28 cellular contexts compared by ENCODE assay signal in genomic region chr1:116748272-116748671, GRCh38. TPM values are rescaled to one million over a fixed set of nuclear protein-coding genes. Genes with fewer than 3 reads are reported as not detected.
DNase-seq lines count a peak whose midpoint lies in the region; ATAC-seq, FAIRE-seq and TF ChIP-seq lines count a peak whose summit lies in the region.
"Had no signal": no experiment of that assay in that cellular context is flagged by ENCODE, and none has a peak within 500 bp of the region (broad histone marks: within the 10 kb centered on the region; RNA-seq: fewer than 3 reads in every experiment).

No MANE protein-coding gene starts in this region.

- DNase-seq in activated CD8-positive, alpha-beta memory T cell treated with anti-CD3 and anti-CD28 coated beads for 24 hours, result peak; percentile 47
- no peak for DNase-seq in activated CD8-positive, alpha-beta memory T cell treated with anti-CD3 and anti-CD28 coated beads, Interleukin-2, amount 10 ng/mL, durations not matched to agents 7 days and 5 days
- DNase-seq in GM12892 (ENCODE audit: insufficient read length) (no peak), SKM-1 (lab: John Stamatoyannopoulos, UW; ENCODE audit: unreplicated experiment) (peak; percentile 54), mesenteric fat pad (ENCODE audit: low spot score) (peak; percentile 11), frontal cortex (ENCODE audit: low spot score in 2 of 2) (no peak), GOT3 (lab: John Stamatoyannopoulos, UW) (no peak)
- DNase-seq: Caco-2; CD8-positive, alpha-beta T cell; EL; GDM1; GM23248; H9; KBM-7; MG63; NCI-H1417; NCI-H1694; NCI-H2029 treated with DMSO at 0.1 percent for 48 hours; NCI-H446 treated with DMSO at 0.1 percent for 48 hours; NCI-H526 treated with DMSO at 0.1 percent for 48 hours; Right ventricle myocardium superior; RPMI8226 had no signal

- ATAC-seq in activated CD8-positive, alpha-beta memory T cell treated with anti-CD3 and anti-CD28 coated beads, Interleukin-2, amount 10 ng/mL, durations not matched to agents 7 days and 5 days, result no peak
- ATAC-seq in GM18520 (IDR thresholded peaks at IDR 0.05; ENCODE audit: unreplicated experiment), result no peak
- ATAC-seq: CD8-positive, alpha-beta T cell; HepG2 had no signal

- H3K27ac Mint-ChIP-seq in activated CD8-positive, alpha-beta memory T cell treated with anti-CD3 and anti-CD28 coated beads, Interleukin-2, amount 10 ng/mL, durations not matched to agents 7 days and 5 days, result no peak overlapping the region
- H3K27ac Mint-ChIP-seq: B cell; CD8-positive, alpha-beta T cell; H9 had no signal

- no peak for TF ChIP-seq POLR2A in GM12892 (IDR thresholded peaks at IDR 0.05; ENCODE audit: low read depth, low read length)

- peaks cover 27% of the 10 kb centered on the region for H3K4me1 Mint-ChIP-seq in activated CD8-positive, alpha-beta memory T cell treated with anti-CD3 and anti-CD28 coated beads, Interleukin-2, amount 10 ng/mL, durations not matched to agents 7 days and 5 days
- H3K4me1 Mint-ChIP-seq: B cell, H9 had no signal

- peaks cover 64% of the 10 kb centered on the region for H3K36me3 Mint-ChIP-seq in activated CD8-positive, alpha-beta memory T cell treated with anti-CD3 and anti-CD28 coated beads, Interleukin-2, amount 10 ng/mL, durations not matched to agents 7 days and 5 days

- FAIRE-seq in GM12892 (lab: Jason Lieb, UNC), result peak; percentile 9
- no peak for FAIRE-seq in frontal cortex (lab: Jason Lieb, UNC)
- FAIRE-seq: GM12891, HepG2 had no signal

- H3K27me3 Mint-ChIP-seq in activated CD8-positive, alpha-beta memory T cell treated with anti-CD3 and anti-CD28 coated beads, Interleukin-2, amount 10 ng/mL, durations not matched to agents 7 days and 5 days, result no peaks in the 10 kb centered on the region
- H3K27me3 Mint-ChIP-seq: B cell had no signal

- H3K4me3 Mint-ChIP-seq in activated CD8-positive, alpha-beta memory T cell treated with anti-CD3 and anti-CD28 coated beads, Interleukin-2, amount 10 ng/mL, durations not matched to agents 7 days and 5 days, result no peak overlapping the region
- H3K4me3 Mint-ChIP-seq: B cell; CD8-positive, alpha-beta T cell; H9 had no signal

- CTCF ChIA-PET in activated CD8-positive, alpha-beta memory T cell treated with anti-CD3 and anti-CD28 coated beads, Interleukin-2, amount 10 ng/mL, durations not matched to agents 7 days and 5 days (lab: Charles Lee), result interaction anchor here (3.7 to 24.8 kb wide), 2 partner anchors 8 to 69 kb away, joined by 17 to 317 read pairs; no protein-coding TSS in a partner anchor

- H3K9me3 Mint-ChIP-seq in activated CD8-positive, alpha-beta memory T cell treated with anti-CD3 and anti-CD28 coated beads, Interleukin-2, amount 10 ng/mL, durations not matched to agents 7 days and 5 days (ENCODE audit: low read depth), result peaks cover 55% of the 10 kb centered on the region

RNA-seq across cellular contexts. Expression of gene CD2, which starts 6.0 kb away (rescaled TPM):
- 100 to 1,000 TPM; 278 to 444 TPM for total RNA-seq in activated CD8-positive, alpha-beta memory T cell treated with anti-CD3 and anti-CD28 coated beads, Interleukin-2, amount 10 ng/mL, durations not matched to agents 7 days and 5 days
- not detected for polyA plus RNA-seq in GM12892 (2012; ENCODE audit: missing spikeins)
- total RNA-seq in mesenteric fat pad (2.3 TPM), frontal cortex (not detected)
- total RNA-seq: Caco-2, GM23248, H9, HepG2, HT1080, SJSA1 had no signal
- polyA plus RNA-seq: GM23248, HepG2 had no signal

Comparison
In these comparisons a context has a peak if more than half of its experiments do, and no peak if none do; other contexts are left out.
1. DNase-seq: peak in activated CD8-positive, alpha-beta memory T cell treated with anti-CD3 and anti-CD28 coated beads for 24 hours (single experiment), SKM-1 (single experiment) and mesenteric fat pad (single experiment); none in activated CD8-positive, alpha-beta memory T cell treated with anti-CD3 and anti-CD28 coated beads, Interleukin-2, amount 10 ng/mL, durations not matched to agents 7 days and 5 days (single experiment), GM12892 (single experiment), frontal cortex (0 of 2) and GOT3 (single experiment).
2. RNA of gene CD2, which starts 6.0 kb away (total RNA-seq): 278 to 444 TPM in activated CD8-positive, alpha-beta memory T cell treated with anti-CD3 and anti-CD28 coated beads, Interleukin-2, amount 10 ng/mL, durations not matched to agents 7 days and 5 days; 2.3 TPM in mesenteric fat pad (single experiment) and not detected in frontal cortex (single experiment); every median in the first group is over 10 times any median in the second.